Comparison of ENCODE assay signal across 12 cellular contexts in the genomic region with DNA sequence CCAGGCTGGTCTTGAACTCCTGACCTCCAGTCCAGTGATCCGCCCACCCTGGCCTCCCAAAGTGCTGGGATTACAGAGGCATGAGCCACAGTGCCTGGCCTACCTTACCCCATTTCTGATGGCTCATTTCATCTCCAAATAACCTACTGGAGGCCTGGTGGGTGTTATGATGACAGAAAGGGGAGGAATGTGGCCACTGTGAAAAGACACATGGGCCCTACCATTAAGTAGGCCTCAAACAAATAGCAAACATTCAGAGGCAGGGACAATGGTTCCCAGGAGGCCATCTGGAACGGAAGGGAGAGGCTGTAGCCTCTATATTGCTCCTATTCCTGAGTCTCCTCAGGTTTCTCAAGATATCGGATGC. TPM values are rescaled to one million over a fixed set of nuclear protein-coding genes. Genes with fewer than 3 reads are reported as not detected.
A peak's percentile ranks its signal among the peaks of the same experiment; 100 is the strongest.
DNase-seq lines count a peak whose midpoint lies in the region; ATAC-seq lines count a peak whose summit lies in the region.
"Had no signal": no experiment of that assay in that cellular context is flagged by ENCODE, and none has a peak within 500 bp of the region (broad histone marks: within the 10 kb centered on the region; RNA-seq: fewer than 3 reads in every experiment).

No MANE protein-coding gene starts in this region.

- DNase-seq in cerebellum (ENCODE audit: low spot score) (no peak), RPMI8226 (no peak), SK-N-DZ (ENCODE audit: low spot score) (no peak)
- DNase-seq: activated CD4-positive, CD25-positive, alpha-beta regulatory T cell treated with anti-CD3 and anti-CD28 coated beads, Interleukin-2, amount 50 U/mL, for 72 hours; activated T-cell treated with anti-CD3 and anti-CD28 coated beads, Interleukin-2, amount 50 U/mL, for 4 hours; NCI-H345 had no signal

- peak overlapping the region; percentile 83 for H3K27ac ChIP-seq in angular gyrus (ENCODE audit: low read depth, low read length)
- H3K27ac ChIP-seq in skeletal muscle tissue (ENCODE audit: low read depth, low read length): peak overlapping the region; percentile 66

- no peak overlapping the region for H3K9ac ChIP-seq in skeletal muscle tissue (ENCODE audit: low read depth in 1 of 3, low read length in 3 of 3)

- H3K27me3 ChIP-seq in skeletal muscle tissue (ENCODE audit: control insufficient read depth in 3 of 3, insufficient read depth in 3 of 3, low read length in 3 of 3): no peaks in the 10 kb centered on the region

- peak; percentile 1 for ATAC-seq in HG02798 (IDR thresholded peaks at IDR 0.05; ENCODE audit: poor library complexity, unreplicated experiment)
- ATAC-seq in GM21526 (IDR thresholded peaks at IDR 0.05; ENCODE audit: low FRiP score, unreplicated experiment): no peak

- no peaks in the 10 kb centered on the region for H3K9me3 ChIP-seq in skeletal muscle tissue (ENCODE audit: control insufficient read depth in 3 of 3, low read length in 3 of 3)
- H3K9me3 ChIP-seq: HAP-1 had no signal

- H3K4me3 ChIP-seq in GM08714 (ENCODE audit: low read length) (peak overlapping the region; percentile 99; the same call in 1 of the 2 replicates), skeletal muscle tissue (ENCODE audit: low read length in 3 of 3) (no peak overlapping the region)
- H3K4me3 ChIP-seq: HAP-1 had no signal

- no peaks in the 10 kb centered on the region for H3K36me3 ChIP-seq in skeletal muscle tissue (ENCODE audit: control insufficient read depth in 3 of 3, insufficient read depth in 3 of 3, low read length in 3 of 3)
- H3K36me3 ChIP-seq: HAP-1 had no signal

- H3K4me1 ChIP-seq in skeletal muscle tissue (ENCODE audit: control insufficient read depth in 3 of 3, insufficient read depth in 3 of 3, low read length in 3 of 3): peaks cover 0 to 18% (median 7%) of the 10 kb centered on the region in 3 donors

RNA-seq across cellular contexts. Expression of gene FCRLA, which starts 0.9 kb away (rescaled TPM):
- total RNA-seq in skeletal muscle tissue (1.0 TPM), cerebellum (not detected)
- not detected in 2 replicates for polyA plus RNA-seq in SK-N-DZ (2014; cell fraction: cytosol; rRNA removed)
- not detected in 2 replicates for polyA plus RNA-seq in SK-N-DZ (2014; cell fraction: nucleus; rRNA removed)

RNA-seq across cellular contexts. Expression of gene FCRLB, which starts 15.2 kb away (rescaled TPM):
- total RNA-seq in skeletal muscle tissue (1.0 TPM), cerebellum (1.4 TPM)
- polyA plus RNA-seq in SK-N-DZ (2014; cell fraction: cytosol; rRNA removed): 0.29 TPM in 1 of 2 replicates, not detected in the other
- polyA plus RNA-seq in SK-N-DZ (2014; cell fraction: nucleus; rRNA removed): 0.97 TPM in 1 of 2 replicates, not detected in the other

RNA-seq across cellular contexts. Expression of gene FCGR2B, which starts 43.2 kb away (rescaled TPM):
- 0.52 TPM for total RNA-seq in skeletal muscle tissue
- 0.18 TPM for total RNA-seq in cerebellum
- polyA plus RNA-seq in SK-N-DZ (2014; cell fraction: cytosol; rRNA removed): not detected in 2 replicates
- polyA plus RNA-seq in SK-N-DZ (2014; cell fraction: nucleus; rRNA removed): not detected in 2 replicates

RNA-seq across cellular contexts. Expression of gene DUSP12, which starts 43.5 kb away (rescaled TPM):
- total RNA-seq in skeletal muscle tissue: 35.5 TPM
- total RNA-seq in cerebellum: 70.4 TPM
- polyA plus RNA-seq in SK-N-DZ (2014; cell fraction: cytosol; rRNA removed): 157 and 158 TPM in 2 replicates
- polyA plus RNA-seq in SK-N-DZ (2014; cell fraction: nucleus; rRNA removed): 99.8 and 159 TPM in 2 replicates
